Comparison of ENCODE assay signal across 8 cellular contexts in genomic region chr6:37021356-37022129, GRCh38. TPM values are rescaled to one million over a fixed set of nuclear protein-coding genes. Genes with fewer than 3 reads are reported as not detected.
A peak's percentile ranks its signal among the peaks of the same experiment; 100 is the strongest.
DNase-seq lines count a peak whose midpoint lies in the region; ATAC-seq, FAIRE-seq and TF ChIP-seq lines count a peak whose summit lies in the region.

No MANE protein-coding gene starts in this region.

- H3K79me2 ChIP-seq in smooth muscle cell (ENCODE audit: low read depth) = no peaks in the 10 kb centered on the region

- H3K27ac Mint-ChIP-seq in central memory CD8-positive, alpha-beta T cell (ENCODE audit: low read depth) = peak overlapping the region; percentile 55

- H3K4me2 ChIP-seq in smooth muscle cell = no peak overlapping the region

- H3F3A ChIP-seq in smooth muscle cell (ENCODE audit: low read depth) = no peaks in the 10 kb centered on the region

- 79% methylated on average over 14 of the region's 14 CpGs for WGBS in smooth muscle cell (ENCODE audit: low lambda C conversion rate)
- WGBS in pancreas, 2 donors = 79 to 86% methylated on average over 14 of the region's 14 CpGs

- TF ChIP-seq CTCF in AG09319 (IDR thresholded peaks at IDR 0.05; ENCODE audit: low read depth, low read length) (peak; percentile 58), VCaP (conservative IDR thresholded peaks at IDR 0.05) (peak; percentile 52), smooth muscle cell (IDR thresholded peaks at IDR 0.05; ENCODE audit: borderline replicate concordance, insufficient read depth, poor library complexity, severe bottlenecking) (peak; percentile 46), pancreas (IDR thresholded peaks at IDR 0.05) (no peak)

- H3K4me1 ChIP-seq in smooth muscle cell (ENCODE audit: low read depth) = no peaks in the 10 kb centered on the region
- peaks cover 12 to 44% (median 14%) of the 10 kb centered on the region in 3 donors for H3K4me1 ChIP-seq in pancreas

- no peak for FAIRE-seq in pancreas (lab: Jason Lieb, UNC)

- intact Hi-C loops in pancreas (cut with DNase I) = loop anchor here in 2 of 3 donors (5.0 to 10.0 kb wide), 2 partner anchors 153 to 186 kb away; partner anchors contain the start of gene PIM1 (in 1 of the 2)

- no peak overlapping the region for H3K9ac ChIP-seq in smooth muscle cell (ENCODE audit: low read depth)

- H3K4me1 Mint-ChIP-seq in central memory CD8-positive, alpha-beta T cell = peaks cover 56% of the 10 kb centered on the region

- H3K27me3 Mint-ChIP-seq in central memory CD8-positive, alpha-beta T cell = no peaks in the 10 kb centered on the region

- DNase-seq in AG09319 (ENCODE audit: extremely low read depth, low read depth) (no peak), HUDEP-2 (lab: John Stamatoyannopoulos, UW; ENCODE audit: unreplicated experiment in 76 of 76) (peak in 69 of 76 experiments; percentile 26 to 82 (median 60)), smooth muscle cell (lab: John Stamatoyannopoulos, UW; ENCODE audit: unreplicated experiment) (no peak), NCI-H1092 treated with DMSO at 0.1 percent for 48 hours (lab: John Stamatoyannopoulos, UW) (no peak), pancreas (no peak)
- peak in 1 of 2 donors; percentile 57 for DNase-seq in central memory CD8-positive, alpha-beta T cell (ENCODE audit: low spot score in 2 of 2)

- H4K20me1 ChIP-seq in smooth muscle cell (ENCODE audit: low read depth) = no peaks in the 10 kb centered on the region

- no peak overlapping the region for H3K4me3 Mint-ChIP-seq in central memory CD8-positive, alpha-beta T cell

- H3K36me3 Mint-ChIP-seq in central memory CD8-positive, alpha-beta T cell (ENCODE audit: insufficient read depth) = peaks cover 4% of the 10 kb centered on the region

- H3K36me3 ChIP-seq in smooth muscle cell (ENCODE audit: low read depth) = no peaks in the 10 kb centered on the region
- H3K36me3 ChIP-seq in pancreas = no peaks in the 10 kb centered on the region

- H2AFZ ChIP-seq in smooth muscle cell (ENCODE audit: low read depth) = no peak overlapping the region

- H3K27me3 ChIP-seq in smooth muscle cell (ENCODE audit: low read depth) (no peaks in the 10 kb centered on the region), pancreas (no peaks in the 10 kb centered on the region)

- H3K4me3 ChIP-seq in smooth muscle cell (no peak overlapping the region), pancreas (no peak overlapping the region)

- no peaks in the 10 kb centered on the region for H3K9me3 Mint-ChIP-seq in central memory CD8-positive, alpha-beta T cell

- H3K9me3 ChIP-seq in smooth muscle cell (replicated peaks; ENCODE audit: low read depth) (no peaks in the 10 kb centered on the region), pancreas (no peaks in the 10 kb centered on the region)

- peak overlapping the region; percentile 88; the same call in 1 of the 2 replicates for H3K27ac ChIP-seq in VCaP
- no peak overlapping the region for H3K27ac ChIP-seq in smooth muscle cell (ENCODE audit: low read depth)
- H3K27ac ChIP-seq in pancreas = no peak overlapping the region

- ATAC-seq in central memory CD8-positive, alpha-beta T cell (replicated peaks; ENCODE audit: extremely low read depth, poor library complexity, severe bottlenecking) = no peak
- ATAC-seq in pancreas (no peak), HG02852 (IDR thresholded peaks at IDR 0.05; ENCODE audit: unreplicated experiment) (no peak)

RNA-seq across cellular contexts. Expression of gene FGD2, which starts 16.1 kb away (rescaled TPM):
- total RNA-seq in smooth muscle cell = not detected in 2 replicates
- not detected in 2 replicates for polyA plus RNA-seq in smooth muscle cell
- total RNA-seq in pancreas = 10 to 100 TPM in 1 of 6 donors, 1 to 10 TPM in 4, under 1 TPM in 1; 0.98 to 13.2 (median 3.3) TPM
- polyA plus RNA-seq in pancreas = 1 to 10 TPM; 1.7 to 3.2 TPM

RNA-seq across cellular contexts. Expression of gene MTCH1, which starts 35.5 kb away (rescaled TPM):
- total RNA-seq in smooth muscle cell = 200 and 225 TPM in 2 replicates
- polyA plus RNA-seq in smooth muscle cell = 441 and 517 TPM in 2 replicates
- 100 to 1,000 TPM in 2 of 6 donors, 10 to 100 TPM in 4; 83.6 to 102 (median 87.2) TPM for total RNA-seq in pancreas
- polyA plus RNA-seq in pancreas = 100 to 1,000 TPM in 1 of 2 donors, 10 to 100 TPM in 1; 66.8 to 146 TPM

Comparison
In these comparisons a context has a peak if more than half of its experiments do, and no peak if none do; other contexts are left out.
1. DNase-seq: peak in HUDEP-2 (69 of 76); none in AG09319 (single experiment), smooth muscle cell (single experiment), NCI-H1092 treated with DMSO at 0.1 percent for 48 hours (single experiment) and pancreas (0 of 6).
2. CTCF ChIP-seq: peak in AG09319 (single experiment), VCaP (single experiment) and smooth muscle cell (single experiment); none in pancreas (0 of 4).